9 cellular contexts compared by ENCODE assay signal in genomic region chr1:46667782-46668760, GRCh38. TPM values are rescaled to one million over a fixed set of nuclear protein-coding genes. Genes with fewer than 3 reads are reported as not detected.
DNase-seq lines count a peak whose midpoint lies in the region; ATAC-seq, FAIRE-seq and TF ChIP-seq lines count a peak whose summit lies in the region.
"Had no signal": no experiment of that assay in that cellular context is flagged by ENCODE, and none has a peak within 500 bp of the region (broad histone marks: within the 10 kb centered on the region; RNA-seq: fewer than 3 reads in every experiment).

Gene ATPAF1, minus strand, starts transcription at chr1:46668364. Its CDS starts 42 bp downstream, at chr1:46668322.

- H4K8ac ChIP-seq in H1 (ENCODE audit: extremely low read depth, insufficient read depth, low read length): peak within 1 kb of the TSS; percentile 92

- no peak within 1 kb of the TSS for H2BK20ac ChIP-seq in H1 (ENCODE audit: low read length)

- H3K56ac ChIP-seq in H1 (replicated peaks; ENCODE audit: insufficient read length, low read depth, low read length): no peak within 1 kb of the TSS

- DNase-seq in AG20443 (ENCODE audit: low spot score) (peak; percentile 95), NCI-H82 treated with DMSO at 0.1 percent for 48 hours (lab: John Stamatoyannopoulos, UW; ENCODE audit: unreplicated experiment) (peak; percentile 10), H1 (ENCODE audit: low read depth in 1 of 2, low spot score in 2 of 2) (peak; percentile 81 to 86), memory B cell (ENCODE audit: low spot score in 2 of 2) (peak; percentile 25 to 37)
- peak; percentile 84 for DNase-seq in activated CD8-positive, alpha-beta memory T cell treated with anti-CD3 and anti-CD28 coated beads for 24 hours
- DNase-seq in stimulated activated CD8-positive, alpha-beta memory T cell treated with anti-CD3 and anti-CD28 coated beads, Interleukin-12 subunit alpha, Interleukin-12 subunit beta, amount 100 ng/mL, for 24 hours (ENCODE audit: extremely low read depth): peak; percentile 24

- H3K4ac ChIP-seq in H1 (replicated peaks; ENCODE audit: insufficient read length, low read depth, low read length): no peak within 1 kb of the TSS

- H3K27ac Mint-ChIP-seq in memory B cell: peak within 1 kb of the TSS; percentile 14

- peak in 1 of 2 experiments; percentile 48; a peak in 1 of 3 replicates for TF ChIP-seq EP300 in H1 (IDR thresholded peaks at IDR 0.05; ENCODE audit: borderline replicate concordance in 1 of 2, low read depth in 2 of 2, low read length in 2 of 2)

- peak within 1 kb of the TSS; percentile 81 for H3K27ac ChIP-seq in H1 (ENCODE audit: low read depth, low read length)

- H3K18ac ChIP-seq in H1 (ENCODE audit: extremely low read depth, low read length): peak within 1 kb of the TSS; percentile 15; the same call in 1 of the 2 replicates

- H2BK15ac ChIP-seq in H1 (ENCODE audit: low read length): peak within 1 kb of the TSS; percentile 19

- H4K20me1 ChIP-seq in H1 (replicated peaks in 1 of 2; ENCODE audit: control insufficient read depth in 1 of 2, insufficient read depth in 2 of 2, low read length in 2 of 2): no peaks in the 10 kb centered on the region

- POLR2A ChIA-PET in H1 (lab: Charles Lee; ENCODE audit: partially characterized antibody): interaction anchor here (0.8 to 2.8 kb wide), 15 partner anchors 10 to 68 kb away, joined by 3 to 30 read pairs (median 4); partner anchors contain the start of genes MKNK1 and MOB3C

- ATAC-seq in GM19035 (IDR thresholded peaks at IDR 0.05; ENCODE audit: unreplicated experiment) (peak; percentile 77), HG03342 (IDR thresholded peaks at IDR 0.05; ENCODE audit: unreplicated experiment) (peak; percentile 74), memory B cell (ENCODE audit: low read depth) (peak; percentile 85)

- H2AK5ac ChIP-seq in H1 (ENCODE audit: low read depth, low read length): peak within 1 kb of the TSS; percentile 58; the same call in 1 of the 2 replicates

- H3K4me2 ChIP-seq in H1 (ENCODE audit: insufficient read depth in 1 of 2, low read depth in 2 of 2, low read length in 2 of 2): peak within 1 kb of the TSS; percentile 71 to 74

- H2BK5ac ChIP-seq in H1 (ENCODE audit: low read depth, low read length): peak within 1 kb of the TSS; percentile 9; the same call in 1 of the 2 replicates

- CTCF ChIA-PET in H1 (lab: Charles Lee; ENCODE audit: partially characterized antibody): interaction anchor here (0.8 to 3.3 kb wide), 10 partner anchors 11 to 226 kb away, joined by 3 to 12 read pairs (median 4); no protein-coding TSS in a partner anchor

- H3K4me3 ChIP-seq in H1 (ENCODE audit: extremely low read depth in 1 of 4, insufficient read depth in 2 of 4, low read depth in 3 of 4, low read length in 4 of 4): peak within 1 kb of the TSS; percentile 55 to 74 (median 57)

- TF ChIP-seq CTCF in H1 (IDR thresholded peaks at IDR 0.05; ENCODE audit: control extremely low read depth in 1 of 3, insufficient read depth in 1 of 3, low read depth in 1 of 3, low read length in 3 of 3): no peak; a peak in 1 of 4 replicates

- peaks cover 4% of the 10 kb centered on the region; the same call in 1 of the 2 replicates for H3K23me2 ChIP-seq in H1 (ENCODE audit: low read depth, low read length)

- H3K4me1 Mint-ChIP-seq in memory B cell: peaks cover 12% of the 10 kb centered on the region

- peak in 1 of 2 experiments; percentile 23; a peak in 1 of 4 replicates for TF ChIP-seq RAD21 in H1 (IDR thresholded peaks at IDR 0.05 in 1 of 2, conservative IDR thresholded peaks at IDR 0.05 in 1 of 2; ENCODE audit: low read depth in 2 of 2, low read length in 2 of 2)

- H3K27me3 Mint-ChIP-seq in memory B cell: no peaks in the 10 kb centered on the region

- no peaks in the 10 kb centered on the region for H3K9me3 ChIP-seq in H1 (ENCODE audit: insufficient read depth in 2 of 2, low read depth in 1 of 2, low read length in 1 of 2)

- H3K23ac ChIP-seq in H1 (ENCODE audit: insufficient read length): no peak within 1 kb of the TSS

- H4K91ac ChIP-seq in H1 (replicated peaks; ENCODE audit: insufficient read length, low read length): no peak within 1 kb of the TSS

- H3K14ac ChIP-seq in H1 (ENCODE audit: insufficient read length): no peak within 1 kb of the TSS

- H3K79me2 ChIP-seq in H1 (ENCODE audit: control insufficient read depth in 1 of 2, insufficient read depth in 2 of 2, low read length in 2 of 2): peaks cover 0 to 11% of the 10 kb centered on the region in 2 experiments; a peak in 2 of 4 replicates

- peak within 1 kb of the TSS; percentile 65 for H2AFZ ChIP-seq in H1 (ENCODE audit: low read length)

- peak within 1 kb of the TSS; percentile 77 to 83 (median 81) for H3K9ac ChIP-seq in H1 (replicated peaks in 1 of 4; ENCODE audit: extremely low read depth in 1 of 4, low read depth in 3 of 4, low read length in 3 of 4)

- peaks cover 0 to 19% (median 2%) of the 10 kb centered on the region in 4 experiments; a peak in 3 of 8 replicates for H3K36me3 ChIP-seq in H1 (ENCODE audit: control insufficient read depth in 2 of 4, insufficient read depth in 4 of 4, low read length in 3 of 4)

- H3K36me3 Mint-ChIP-seq in memory B cell: peaks cover 7% of the 10 kb centered on the region

- peak; percentile 63 to 92 for TF ChIP-seq POLR2A in H1 (IDR thresholded peaks at IDR 0.05; ENCODE audit: control extremely low read depth in 1 of 2, low read depth in 2 of 2, low read length in 2 of 2)

- H3K4me1 ChIP-seq in H1 (replicated peaks in 1 of 4; ENCODE audit: control insufficient read depth in 3 of 4, insufficient read depth in 4 of 4, low read length in 3 of 4): peaks cover 5 to 16% (median 7%) of the 10 kb centered on the region in 4 experiments; a peak in 6 of 7 replicates

- peak within 1 kb of the TSS; percentile 67 for H3K4me3 Mint-ChIP-seq in memory B cell

- peak within 1 kb of the TSS; percentile 16 for H4K5ac ChIP-seq in H1 (ENCODE audit: insufficient read length, low read depth, low read length)

- 5% methylated on average over 50 of the region's 96 CpGs; no CpG with 5 or more reads in 1 of the 2 experiments for WGBS in H1 (ENCODE audit: extremely low coverage in 1 of 2, insufficient coverage in 1 of 2, insufficient read length in 1 of 2, insufficient replicate concordance in 2 of 2, low coverage in 1 of 2, low lambda C conversion rate in 2 of 2, missing lambda C conversion rate in 1 of 2), 2 experiments

- H2BK120ac ChIP-seq in H1 (replicated peaks; ENCODE audit: low read depth, low read length): no peak within 1 kb of the TSS

- no peak for FAIRE-seq in H1 (lab: Jason Lieb, UNC)
- FAIRE-seq: TTC549 had no signal

- 0 out of 2 replicates have a peak within 1 kb of the TSS, but pooled peaks have one; percentile 64 for H2BK12ac ChIP-seq in H1 (ENCODE audit: low read depth, low read length)

- H3K9me3 Mint-ChIP-seq in memory B cell: no peaks in the 10 kb centered on the region

- H3K27me3 ChIP-seq in H1 (replicated peaks in 1 of 4; ENCODE audit: control insufficient read depth in 3 of 4, extremely low read depth in 1 of 4, insufficient read depth in 3 of 4, low read length in 3 of 4): no peaks in the 10 kb centered on the region

- H3K79me1 ChIP-seq in H1 (ENCODE audit: low read depth, low read length): peaks cover 5% of the 10 kb centered on the region; the same call in 1 of the 2 replicates

TF ChIP-seq in H1, 55 proteins besides CTCF, POLR2A, EP300 and RAD21 (continues in another document):
- TF ChIP-seq CEBPB (IDR thresholded peaks at IDR 0.05; ENCODE audit: low read depth, low read length): no peak
- TF ChIP-seq MAX (IDR thresholded peaks at IDR 0.05): peak; percentile 60
- TF ChIP-seq YY1 (IDR thresholded peaks at IDR 0.05; ENCODE audit: low read depth, low read length): peak; percentile 84; the same call in 1 of the 2 replicates

RNA-seq across cellular contexts. Expression of gene ATPAF1, which starts in this region (rescaled TPM):
- 44.6 and 46.7 TPM in 2 replicates for total RNA-seq in H1 (2021; fragmentation: NEBNext Ultra II Directional; extraction: Animal tissue kit (Norgen Biotek cat#: 25700))
- polyA plus RNA-seq in H1 (2011; rRNA removed): 41.4 and 55.9 TPM in 2 replicates
- polyA plus RNA-seq in H1 (2011; cell fraction: cytosol; rRNA removed): 63.8 TPM
- 22.2 TPM for polyA plus RNA-seq in H1 (2011; cell fraction: nucleus; rRNA removed)
- polyA plus RNA-seq in H1 (2012, experiment 1 of 2): 43.2 to 52.2 TPM (median 45.1 TPM) in 4 replicates
- 18.8 TPM for polyA plus RNA-seq in H1 (2012, experiment 2 of 2)
- polyA plus RNA-seq in H1 (2013, experiment 1 of 2): 29.8 TPM
- polyA plus RNA-seq in H1 (2013, experiment 2 of 2): 33.2 TPM
- 60.5 and 74.1 TPM in 2 replicates for polyA minus RNA-seq in H1 (2011; rRNA and poly(A)+ RNA removed)
- 34.8 TPM for polyA minus RNA-seq in H1 (2011; cell fraction: cytosol; rRNA and poly(A)+ RNA removed)
- 41.1 TPM for polyA minus RNA-seq in H1 (2011; cell fraction: nucleus; rRNA and poly(A)+ RNA removed)

Comparison
In these comparisons a context has a peak if more than half of its experiments do, and no peak if none do; other contexts are left out.
1. Peak in every context shown above with its lines: DNase-seq, ATAC-seq, H3K4me3 ChIP-seq and H3K27ac ChIP-seq.
2. DNase-seq: peak in every context shown above with its lines; median percentile 95 in AG20443; 84 in activated CD8-positive, alpha-beta memory T cell treated with anti-CD3 and anti-CD28 coated beads for 24 hours; 84 in H1; 31 in memory B cell; 24 in stimulated activated CD8-positive, alpha-beta memory T cell treated with anti-CD3 and anti-CD28 coated beads, Interleukin-12 subunit alpha, Interleukin-12 subunit beta, amount 100 ng/mL, for 24 hours; 10 in NCI-H82 treated with DMSO at 0.1 percent for 48 hours.